In the genomic region with DNA sequence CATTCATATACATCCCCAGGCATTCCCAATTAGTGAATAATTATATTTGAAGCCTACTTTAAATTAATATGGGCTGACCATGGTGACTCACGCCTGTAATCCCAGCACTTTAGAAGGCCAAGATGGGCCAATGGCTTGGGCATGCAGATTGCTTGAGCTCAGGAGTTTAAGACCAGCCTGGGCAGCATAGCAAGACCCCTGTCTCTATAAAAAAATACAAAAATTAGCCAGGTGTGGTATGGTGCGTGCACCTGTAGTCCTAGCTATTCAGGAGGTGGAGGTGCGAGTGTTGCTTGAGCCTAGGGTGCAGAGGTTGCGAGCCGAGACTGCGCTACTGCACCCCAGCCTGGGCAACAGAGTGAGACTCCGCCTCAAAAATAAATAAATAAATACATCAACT, we compare ENCODE assay signal across 18 cellular contexts. TPM values are rescaled to one million over a fixed set of nuclear protein-coding genes. Genes with fewer than 3 reads are reported as not detected.
DNase-seq lines count a peak whose midpoint lies in the region; ATAC-seq, FAIRE-seq and TF ChIP-seq lines count a peak whose summit lies in the region.
"Had no signal": no experiment of that assay in that cellular context is flagged by ENCODE, and none has a peak within 500 bp of the region (broad histone marks: within the 10 kb centered on the region; RNA-seq: fewer than 3 reads in every experiment).

No MANE protein-coding gene starts in this region.

- H3K4me1 ChIP-seq in BLaER1 treated with 17β-estradiol and CSF1 and Interleukin-3, amounts not matched to agents 10 nM and 100 nM = peaks cover 17 to 58% (median 29%) of the 10 kb centered on the region in 10 experiments
- H3K4me1 ChIP-seq in CD8-positive, alpha-beta T cell (ENCODE audit: insufficient read depth, low read length) = peaks cover 66% of the 10 kb centered on the region
- H3K4me1 ChIP-seq in H1 (replicated peaks in 1 of 4; ENCODE audit: control insufficient read depth in 3 of 4, insufficient read depth in 4 of 4, low read length in 3 of 4) (no peaks in the 10 kb centered on the region; a peak in 1 of 7 replicates), suprapubic skin (peaks cover 49% of the 10 kb centered on the region), tibial nerve (peaks cover 0 to 60% (median 30%) of the 10 kb centered on the region in 4 donors)

- no peak overlapping the region for H3K18ac ChIP-seq in H1 (ENCODE audit: extremely low read depth, low read length)

- no peak for TF ChIP-seq EP300 in H1 (IDR thresholded peaks at IDR 0.05; ENCODE audit: borderline replicate concordance in 1 of 2, low read depth in 2 of 2, low read length in 2 of 2)
- no peak for TF ChIP-seq EP300 in suprapubic skin (IDR thresholded peaks at IDR 0.05)
- no peak for TF ChIP-seq EP300 in tibial nerve (IDR thresholded peaks at IDR 0.05)

- H3K9me3 Mint-ChIP-seq in CD8-positive, alpha-beta T cell = no peaks in the 10 kb centered on the region

- no peaks in the 10 kb centered on the region for H3K27me3 Mint-ChIP-seq in CD8-positive, alpha-beta T cell (ENCODE audit: low read depth)
- no peaks in the 10 kb centered on the region for H3K27me3 Mint-ChIP-seq in T-helper 17 cell

- no peak overlapping the region for H3K27ac ChIP-seq in BLaER1 treated with 17β-estradiol and CSF1 and Interleukin-3, amounts not matched to agents 10 nM and 100 nM
- H3K27ac ChIP-seq in CD8-positive, alpha-beta T cell (ENCODE audit: low read depth, low read length) = no peak overlapping the region
- H3K27ac ChIP-seq in H1 (ENCODE audit: low read depth, low read length) (no peak overlapping the region), suprapubic skin (no peak overlapping the region), tibial nerve (no peak overlapping the region)

- H3K4ac ChIP-seq in H1 (replicated peaks; ENCODE audit: insufficient read length, low read depth, low read length) = no peak overlapping the region

- H3K9ac ChIP-seq in BLaER1 treated with 17β-estradiol and CSF1 and Interleukin-3, amounts not matched to agents 10 nM and 100 nM = no peak overlapping the region
- no peak overlapping the region for H3K9ac ChIP-seq in H1 (replicated peaks in 1 of 4; ENCODE audit: extremely low read depth in 1 of 4, low read depth in 3 of 4, low read length in 3 of 4)

- ATAC-seq in CD8-positive, alpha-beta T cell = no peak
- no peak for ATAC-seq in T-helper 17 cell
- ATAC-seq: SK-N-SH treated with all-trans-retinoic acid at 6 μM for 48 hours had no signal

- H4K20me1 ChIP-seq in BLaER1 treated with 17β-estradiol and CSF1 and Interleukin-3, amounts not matched to agents 10 nM and 100 nM = peaks cover 0 to 80% (median 32%) of the 10 kb centered on the region in 11 experiments; a peak in 17 of 22 replicates
- H4K20me1 ChIP-seq in H1 (replicated peaks in 1 of 2; ENCODE audit: control insufficient read depth in 1 of 2, insufficient read depth in 2 of 2, low read length in 2 of 2) = peaks cover 0 to 2% of the 10 kb centered on the region in 2 experiments

- no peak overlapping the region for H3K23ac ChIP-seq in H1 (ENCODE audit: insufficient read length)

- no peak overlapping the region for H2BK12ac ChIP-seq in H1 (ENCODE audit: low read depth, low read length)

- H2BK15ac ChIP-seq in H1 (ENCODE audit: low read length) = no peak overlapping the region

- H4K5ac ChIP-seq in H1 (ENCODE audit: insufficient read length, low read depth, low read length) = no peak overlapping the region

- H3K36me3 ChIP-seq in BLaER1 treated with 17β-estradiol and CSF1 and Interleukin-3, amounts not matched to agents 10 nM and 100 nM = peaks cover 0 to 50% (median 28%) of the 10 kb centered on the region in 11 experiments; a peak in 16 of 22 replicates
- H3K36me3 ChIP-seq in CD8-positive, alpha-beta T cell (ENCODE audit: insufficient read depth, low read length) = no peaks in the 10 kb centered on the region
- H3K36me3 ChIP-seq in H1 (ENCODE audit: control insufficient read depth in 2 of 4, insufficient read depth in 4 of 4, low read length in 3 of 4) = no peaks in the 10 kb centered on the region
- no peaks in the 10 kb centered on the region for H3K36me3 ChIP-seq in suprapubic skin
- no peaks in the 10 kb centered on the region for H3K36me3 ChIP-seq in tibial nerve
- H3K36me3 ChIP-seq: MG63 had no signal

- no peak overlapping the region for H3K27ac Mint-ChIP-seq in CD8-positive, alpha-beta T cell
- H3K27ac Mint-ChIP-seq in T-helper 17 cell = peak overlapping the region; percentile 51

- CTCF ChIA-PET in CD8-positive, alpha-beta T cell (lab: Charles Lee) = interaction anchor here (1.2 kb wide), 1 partner anchor 24 kb away, joined by 5 read pairs; no protein-coding TSS in a partner anchor
- CTCF ChIA-PET in H1 (lab: Charles Lee; ENCODE audit: partially characterized antibody) = interaction anchor here (1.4 kb wide), 1 partner anchor 8 kb away, joined by 3 read pairs; no protein-coding TSS in a partner anchor

- no peak for DNase-seq in CD8-positive, alpha-beta T cell
- DNase-seq in T-helper 17 cell (no peak), H1 (ENCODE audit: low read depth in 1 of 2, low spot score in 2 of 2) (no peak), suprapubic skin (ENCODE audit: low spot score in 2 of 2) (no peak), tibial nerve (ENCODE audit: low spot score in 2 of 2) (no peak), NCI-H2196 treated with DMSO at 0.1 percent for 48 hours (lab: John Stamatoyannopoulos, UW; ENCODE audit: unreplicated experiment) (no peak), NCI-H2107 (lab: John Stamatoyannopoulos, UW) (no peak)
- DNase-seq: DMS79 treated with DMSO at 0.1 percent for 48 hours, MG63, NCI-H1092 treated with DMSO at 0.1 percent for 48 hours, NCI-H2081 treated with DMSO at 0.1 percent for 48 hours, NCI-H2227 treated with DMSO at 0.1 percent for 48 hours, SHP77 treated with DMSO at 0.1 percent for 48 hours had no signal

- H2BK120ac ChIP-seq in H1 (replicated peaks; ENCODE audit: low read depth, low read length) = no peak overlapping the region

- intact Hi-C loops in CD8-positive, alpha-beta T cell (cut with DNase I, micrococcal nuclease) = loop anchor here (10.0 kb wide), 2 partner anchors 113 to 507 kb away; a partner anchor contains a TSS

- no peaks in the 10 kb centered on the region for H3K79me1 ChIP-seq in H1 (ENCODE audit: low read depth, low read length)

- no peak overlapping the region for H2AK5ac ChIP-seq in H1 (ENCODE audit: low read depth, low read length)

- FAIRE-seq in H1 (lab: Jason Lieb, UNC) = no peak
- FAIRE-seq: D721Med, G401.6, GM19239 had no signal

- no peak for TF ChIP-seq POLR2A in H1 (IDR thresholded peaks at IDR 0.05; ENCODE audit: control extremely low read depth in 1 of 2, low read depth in 2 of 2, low read length in 2 of 2)
- TF ChIP-seq POLR2A in suprapubic skin (IDR thresholded peaks at IDR 0.05) = no peak
- TF ChIP-seq POLR2A in tibial nerve (IDR thresholded peaks at IDR 0.05) = no peak

- peak overlapping the region; percentile 11 to 92 (median 47); a peak in 20 of 22 replicates for H3K4me2 ChIP-seq in BLaER1 treated with 17β-estradiol and CSF1 and Interleukin-3, amounts not matched to agents 10 nM and 100 nM
- no peak overlapping the region for H3K4me2 ChIP-seq in H1 (ENCODE audit: insufficient read depth in 1 of 2, low read depth in 2 of 2, low read length in 2 of 2)

- H3K4me1 Mint-ChIP-seq in CD8-positive, alpha-beta T cell (ENCODE audit: low read depth) = peaks cover 66% of the 10 kb centered on the region
- H3K4me1 Mint-ChIP-seq in T-helper 17 cell = peaks cover 25% of the 10 kb centered on the region

- H2BK20ac ChIP-seq in H1 (ENCODE audit: low read length) = no peak overlapping the region

- H3K36me3 Mint-ChIP-seq in CD8-positive, alpha-beta T cell = peaks cover 21% of the 10 kb centered on the region
- peaks cover 4% of the 10 kb centered on the region for H3K36me3 Mint-ChIP-seq in T-helper 17 cell (ENCODE audit: low read depth)

- H4K8ac ChIP-seq in H1 (ENCODE audit: extremely low read depth, insufficient read depth, low read length) = no peak overlapping the region

- no peak overlapping the region for H2BK5ac ChIP-seq in H1 (ENCODE audit: low read depth, low read length)

- TF ChIP-seq CTCF in CD8-positive, alpha-beta T cell (IDR thresholded peaks at IDR 0.05) = no peak
- TF ChIP-seq CTCF in H1 (IDR thresholded peaks at IDR 0.05; ENCODE audit: control extremely low read depth in 1 of 3, insufficient read depth in 1 of 3, low read depth in 1 of 3, low read length in 3 of 3) (no peak), suprapubic skin (IDR thresholded peaks at IDR 0.05) (no peak), tibial nerve (IDR thresholded peaks at IDR 0.05) (no peak)

- H3K4me3 ChIP-seq in BLaER1 treated with 17β-estradiol and CSF1 and Interleukin-3, amounts not matched to agents 10 nM and 100 nM = peak overlapping the region in 2 of 10 experiments; percentile 35 to 39; a peak in 3 of 20 replicates
- no peak overlapping the region for H3K4me3 ChIP-seq in CD8-positive, alpha-beta T cell (ENCODE audit: low read depth, low read length)
- no peak overlapping the region for H3K4me3 ChIP-seq in H1 (ENCODE audit: extremely low read depth in 1 of 4, insufficient read depth in 2 of 4, low read depth in 3 of 4, low read length in 4 of 4)
- no peak overlapping the region for H3K4me3 ChIP-seq in suprapubic skin
- no peak overlapping the region for H3K4me3 ChIP-seq in tibial nerve
- H3K4me3 ChIP-seq: MG63 had no signal

- POLR2A ChIA-PET in CD8-positive, alpha-beta T cell (lab: Charles Lee) = interaction anchor here (0.7 kb wide), 1 partner anchor 12 kb away, joined by 3 read pairs; no protein-coding TSS in a partner anchor
- POLR2A ChIA-PET in H1 (lab: Charles Lee; ENCODE audit: partially characterized antibody) = no interaction called here

- no peak overlapping the region for H3K14ac ChIP-seq in H1 (ENCODE audit: insufficient read length)

- H3K27me3 ChIP-seq in BLaER1 treated with 17β-estradiol and CSF1 and Interleukin-3, amounts not matched to agents 10 nM and 100 nM = no peaks in the 10 kb centered on the region
- no peaks in the 10 kb centered on the region for H3K27me3 ChIP-seq in CD8-positive, alpha-beta T cell (ENCODE audit: insufficient read depth, low read length)
- no peaks in the 10 kb centered on the region for H3K27me3 ChIP-seq in H1 (replicated peaks in 1 of 4; ENCODE audit: control insufficient read depth in 3 of 4, extremely low read depth in 1 of 4, insufficient read depth in 3 of 4, low read length in 3 of 4)
- H3K27me3 ChIP-seq in suprapubic skin = no peaks in the 10 kb centered on the region
- H3K27me3 ChIP-seq in tibial nerve = no peaks in the 10 kb centered on the region
- H3K27me3 ChIP-seq: MG63 had no signal

- no peak overlapping the region for H2AFZ ChIP-seq in H1 (ENCODE audit: low read length)

- 97% methylated on average over 7 of the region's 7 CpGs; no CpG with 5 or more reads in 1 of the 2 experiments for WGBS in H1 (ENCODE audit: extremely low coverage in 1 of 2, insufficient coverage in 1 of 2, insufficient read length in 1 of 2, insufficient replicate concordance in 2 of 2, low coverage in 1 of 2, low lambda C conversion rate in 2 of 2, missing lambda C conversion rate in 1 of 2), 2 experiments
- 95% methylated on average over 7 of the region's 7 CpGs for WGBS in suprapubic skin
- 99% methylated on average over 7 of the region's 7 CpGs for WGBS in tibial nerve, 2 donors

- no peak for TF ChIP-seq RAD21 in H1 (IDR thresholded peaks at IDR 0.05 in 1 of 2, conservative IDR thresholded peaks at IDR 0.05 in 1 of 2; ENCODE audit: low read depth in 2 of 2, low read length in 2 of 2)

- peaks cover 3% of the 10 kb centered on the region for H3K23me2 ChIP-seq in H1 (ENCODE audit: low read depth, low read length)

- H4K91ac ChIP-seq in H1 (replicated peaks; ENCODE audit: insufficient read length, low read length) = no peak overlapping the region

- H3K4me3 Mint-ChIP-seq in CD8-positive, alpha-beta T cell = peak overlapping the region; percentile 16
- H3K4me3 Mint-ChIP-seq in T-helper 17 cell = no peak overlapping the region

- no peak overlapping the region for H3K56ac ChIP-seq in H1 (replicated peaks; ENCODE audit: insufficient read length, low read depth, low read length)

- no peaks in the 10 kb centered on the region for H3K9me3 ChIP-seq in BLaER1 treated with 17β-estradiol and CSF1 and Interleukin-3, amounts not matched to agents 10 nM and 100 nM (replicated peaks in 1 of 11)
- no peaks in the 10 kb centered on the region for H3K9me3 ChIP-seq in CD8-positive, alpha-beta T cell (ENCODE audit: low read length)
- H3K9me3 ChIP-seq in T-helper 17 cell (ENCODE audit: control insufficient read depth, low read length, poor library complexity, severe bottlenecking) = no peaks in the 10 kb centered on the region
- no peaks in the 10 kb centered on the region for H3K9me3 ChIP-seq in H1 (ENCODE audit: insufficient read depth in 2 of 2, low read depth in 1 of 2, low read length in 1 of 2)
- no peaks in the 10 kb centered on the region for H3K9me3 ChIP-seq in suprapubic skin
- H3K9me3 ChIP-seq in tibial nerve = no peaks in the 10 kb centered on the region
- H3K9me3 ChIP-seq: MG63 had no signal

- H3K79me2 ChIP-seq in H1 (ENCODE audit: control insufficient read depth in 1 of 2, insufficient read depth in 2 of 2, low read length in 2 of 2) = peaks cover 0 to 61% of the 10 kb centered on the region in 2 experiments; a peak in 3 of 4 replicates

RNA-seq across cellular contexts. Expression of a gene that starts 7.6 kb away (rescaled TPM):
- total RNA-seq in CD8-positive, alpha-beta T cell = 10 to 100 TPM; 47.9 to 49.7 TPM
- total RNA-seq in T-helper 17 cell (10 to 100 TPM; 63.1 to 63.3 TPM), suprapubic skin (10 to 100 TPM; 32.1 to 79.1 (median 41.5) TPM), tibial nerve (10 to 100 TPM; 30.3 to 35.8 (median 32.8) TPM)
- 45.2 and 47.4 TPM in 2 replicates for total RNA-seq in H1 (2021; fragmentation: NEBNext Ultra II Directional; extraction: Animal tissue kit (Norgen Biotek cat#: 25700))
- polyA plus RNA-seq in H1 (2011; rRNA removed) = 18.8 and 32.0 TPM in 2 replicates
- polyA plus RNA-seq in H1 (2011; cell fraction: cytosol; rRNA removed) = 27.7 TPM
- polyA plus RNA-seq in H1 (2011; cell fraction: nucleus; rRNA removed) = 36.4 TPM
- polyA plus RNA-seq in H1 (2012, experiment 1 of 2) = 16.5 to 23.0 TPM (median 19.3 TPM) in 4 replicates
- 1.3 TPM for polyA plus RNA-seq in H1 (2012, experiment 2 of 2)
- 15.9 TPM for polyA plus RNA-seq in H1 (2013, experiment 1 of 2)
- 14.0 TPM for polyA plus RNA-seq in H1 (2013, experiment 2 of 2)
- 168 and 218 TPM in 2 replicates for polyA minus RNA-seq in H1 (2011; rRNA and poly(A)+ RNA removed)
- 47.6 TPM for polyA minus RNA-seq in H1 (2011; cell fraction: cytosol; rRNA and poly(A)+ RNA removed)
- polyA minus RNA-seq in H1 (2011; cell fraction: nucleus; rRNA and poly(A)+ RNA removed) = 206 TPM

Comparison
In these comparisons a context has a peak if more than half of its experiments do, and no peak if none do; other contexts are left out.
1. H3K4me2 ChIP-seq: peak in BLaER1 treated with 17β-estradiol and CSF1 and Interleukin-3, amounts not matched to agents 10 nM and 100 nM (11 of 11); none in H1 (0 of 2).